Comparison of ENCODE assay signal across 8 cellular contexts in genomic region chr21:45403825-45404725, GRCh38. TPM values are rescaled to one million over a fixed set of nuclear protein-coding genes. Genes with fewer than 3 reads are reported as not detected.
DNase-seq lines count a peak whose midpoint lies in the region; ATAC-seq and TF ChIP-seq lines count a peak whose summit lies in the region.

No MANE protein-coding gene starts in this region.

- no peak for DNase-seq in CD4-positive, CD25-positive, alpha-beta regulatory T cell
- peak in 1 of 2 experiments; percentile 65 for DNase-seq in PC-9
- no peak for DNase-seq in KBM-7
- no peak for DNase-seq in DMS114 treated with DMSO at 0.1 percent for 48 hours (lab: John Stamatoyannopoulos, UW; ENCODE audit: unreplicated experiment)

- peaks cover 15% of the 10 kb centered on the region for H3K4me1 ChIP-seq in CD4-positive, CD25-positive, alpha-beta regulatory T cell (ENCODE audit: control insufficient read depth, insufficient read depth, low read length, poor library complexity, severe bottlenecking)
- H3K4me1 ChIP-seq in PC-9 (replicated peaks; ENCODE audit: insufficient read depth) (peaks cover 51% of the 10 kb centered on the region), esophagus (ENCODE audit: control insufficient read depth in 2 of 2, insufficient read depth in 2 of 2, low read length in 1 of 2) (peaks cover 10 to 23% of the 10 kb centered on the region in 2 donors)

- peaks cover 10% of the 10 kb centered on the region for H3K36me3 Mint-ChIP-seq in CD4-positive, CD25-positive, alpha-beta regulatory T cell

- peaks cover 0 to 16% (median 6%) of the 10 kb centered on the region in 4 donors for H3K4me1 Mint-ChIP-seq in CD4-positive, CD25-positive, alpha-beta regulatory T cell

- H3K36me3 ChIP-seq in CD4-positive, CD25-positive, alpha-beta regulatory T cell (ENCODE audit: control insufficient read depth, insufficient read depth, low read length) = no peaks in the 10 kb centered on the region
- H3K36me3 ChIP-seq in PC-9 (ENCODE audit: low read depth) (no peaks in the 10 kb centered on the region), esophagus (ENCODE audit: control insufficient read depth in 2 of 2, insufficient read depth in 2 of 2, low read length in 1 of 2) (no peaks in the 10 kb centered on the region), neural cell (ENCODE audit: insufficient read depth, low read length) (no peaks in the 10 kb centered on the region)

- H4K20me1 ChIP-seq in PC-9 (ENCODE audit: insufficient read depth) (peaks cover 5% of the 10 kb centered on the region; the same call in 1 of the 2 replicates), neural cell (ENCODE audit: insufficient read depth) (no peaks in the 10 kb centered on the region)

- peaks cover 0 to 9% (median 5%) of the 10 kb centered on the region in 7 donors for H3K9me3 Mint-ChIP-seq in CD4-positive, CD25-positive, alpha-beta regulatory T cell

- TF ChIP-seq EP300 in neural cell (conservative IDR thresholded peaks at IDR 0.05; ENCODE audit: poor library complexity, severe bottlenecking) = no peak

- H3K4me2 ChIP-seq in PC-9 = peak overlapping the region; percentile 70
- no peak overlapping the region for H3K4me2 ChIP-seq in neural cell (ENCODE audit: low read length)

- WGBS in esophagus, 2 donors = 11 to 14% methylated on average over 34 to 38 of the region's 38 CpGs

- H3K27me3 ChIP-seq in CD4-positive, CD25-positive, alpha-beta regulatory T cell (ENCODE audit: control insufficient read depth, insufficient read depth, low read length) = peaks cover 30% of the 10 kb centered on the region
- H3K27me3 ChIP-seq in PC-9 (ENCODE audit: insufficient read depth, low read depth) (no peaks in the 10 kb centered on the region), esophagus (ENCODE audit: control insufficient read depth in 1 of 2, insufficient read depth in 2 of 2, low read length in 2 of 2) (no peaks in the 10 kb centered on the region), neural cell (ENCODE audit: insufficient read depth, low read depth, low read length) (peaks cover 45% of the 10 kb centered on the region)

- intact Hi-C loops in PC-9 (cut with micrococcal nuclease; ENCODE audit: unreplicated experiment) = loop anchor here (1.0 to 5.0 kb wide), 3 partner anchors 40 to 112 kb away; no protein-coding TSS in a partner anchor

- H2AFZ ChIP-seq in PC-9 (no peak overlapping the region), neural cell (ENCODE audit: low read depth, low read length) (no peak overlapping the region)

- H3K4me3 ChIP-seq in CD4-positive, CD25-positive, alpha-beta regulatory T cell (ENCODE audit: low read depth, low read length) = no peak overlapping the region
- H3K4me3 ChIP-seq in PC-9 = peak overlapping the region; percentile 45; the same call in 1 of the 2 replicates
- H3K4me3 ChIP-seq in esophagus (ENCODE audit: low read depth in 1 of 2, low read length in 2 of 2) = peak overlapping the region; percentile 37 to 54
- peak overlapping the region; percentile 68 for H3K4me3 ChIP-seq in neural cell (ENCODE audit: low read length)

- H3K4me3 Mint-ChIP-seq in CD4-positive, CD25-positive, alpha-beta regulatory T cell = peak overlapping the region; percentile 84 to 93 (median 88)

- H3K9me3 ChIP-seq in CD4-positive, CD25-positive, alpha-beta regulatory T cell (ENCODE audit: control insufficient read depth in 2 of 2, low read length in 2 of 2) = peaks cover 5 to 6% of the 10 kb centered on the region in 2 experiments
- H3K9me3 ChIP-seq in PC-9 (ENCODE audit: insufficient read depth, low read depth) (peaks cover 10% of the 10 kb centered on the region), esophagus (ENCODE audit: control insufficient read depth in 2 of 2, insufficient read depth in 1 of 2, low read depth in 1 of 2, low read length in 1 of 2) (no peaks in the 10 kb centered on the region), neural cell (ENCODE audit: low read length) (no peaks in the 10 kb centered on the region)

- no peak for TF ChIP-seq CTCF in PC-9 (conservative IDR thresholded peaks at IDR 0.05)
- no peak for TF ChIP-seq CTCF in neural cell (IDR thresholded peaks at IDR 0.05; ENCODE audit: poor library complexity, severe bottlenecking)

- H3K79me2 ChIP-seq in PC-9 (ENCODE audit: low read depth) = no peaks in the 10 kb centered on the region
- no peaks in the 10 kb centered on the region for H3K79me2 ChIP-seq in neural cell (replicated peaks; ENCODE audit: insufficient read depth, low read length)

- no peak overlapping the region for H3K27ac ChIP-seq in CD4-positive, CD25-positive, alpha-beta regulatory T cell (ENCODE audit: insufficient read depth, low read length, poor library complexity, severe bottlenecking)
- H3K27ac ChIP-seq in PC-9 (no peak overlapping the region), esophagus (ENCODE audit: low read depth in 2 of 2, low read length in 1 of 2) (peak overlapping the region; percentile 62 to 76), neural cell (ENCODE audit: low read length) (no peak overlapping the region)

- in situ Hi-C loops in KBM-7 (cut with MboI; ENCODE audit: low pct_unique_long_range_greater_than_20kb, low sequenced_read_pairs) = no loop called here

- no peak for ATAC-seq in CD4-positive, CD25-positive, alpha-beta regulatory T cell (ENCODE audit: low read depth in 2 of 2)
- no peak for ATAC-seq in GM18502 (IDR thresholded peaks at IDR 0.05; ENCODE audit: poor library complexity, unreplicated experiment)
- ATAC-seq in GM19397 (IDR thresholded peaks at IDR 0.05; ENCODE audit: unreplicated experiment) = no peak

- peak overlapping the region; percentile 46 for H3K9ac ChIP-seq in neural cell (ENCODE audit: low read length)

- H3K27ac Mint-ChIP-seq in CD4-positive, CD25-positive, alpha-beta regulatory T cell = peak overlapping the region; percentile 60 to 79 (median 76)

- H3K27me3 Mint-ChIP-seq in CD4-positive, CD25-positive, alpha-beta regulatory T cell = peaks cover 69% of the 10 kb centered on the region

- no peak for TF ChIP-seq RAD21 in neural cell (conservative IDR thresholded peaks at IDR 0.05)

- peaks cover 18% of the 10 kb centered on the region for H3F3A ChIP-seq in PC-9 (ENCODE audit: insufficient read depth, low read depth)
- H3F3A ChIP-seq in neural cell (ENCODE audit: insufficient read depth, low read length, poor library complexity, severe bottlenecking) = no peaks in the 10 kb centered on the region

- no peaks in the 10 kb centered on the region for H3K9me2 ChIP-seq in PC-9 (ENCODE audit: insufficient read depth)
- H3K9me2 ChIP-seq in neural cell (ENCODE audit: insufficient read depth, low read length) = no peaks in the 10 kb centered on the region

- BruUV-seq in PC-9 (replicated peaks; lab: Mats Ljungman, UMichigan) = TSS peak; percentile 73

- CTCF ChIA-PET in PC-9 (lab: Charles Lee) = no interaction called here

- POLR2A ChIA-PET in PC-9 (lab: Charles Lee; ENCODE audit: unreplicated experiment) = no interaction called here

TF ChIP-seq in neural cell, 6 proteins besides CTCF, POLR2A, EP300 and RAD21:
- TF ChIP-seq REST (IDR thresholded peaks at IDR 0.05; ENCODE audit: borderline replicate concordance) = no peak
- no peak for TF ChIP-seq EZH2 (IDR thresholded peaks at IDR 0.05; ENCODE audit: borderline replicate concordance, insufficient read depth, low read length, poor library complexity, severe bottlenecking)
- no peak for TF ChIP-seq TAF1 (IDR thresholded peaks at IDR 0.05; ENCODE audit: low read depth)
- TF ChIP-seq SMC3 (conservative IDR thresholded peaks at IDR 0.05; ENCODE audit: poor library complexity) = no peak
- no peak for TF ChIP-seq POLR2AphosphoS5 (IDR thresholded peaks at IDR 0.05)
- no peak for TF ChIP-seq MXI1 (conservative IDR thresholded peaks at IDR 0.05; ENCODE audit: poor library complexity, severe bottlenecking)

RNA-seq across cellular contexts. Expression of gene COL18A1, which starts 0.9 kb away (rescaled TPM):
- total RNA-seq in CD4-positive, CD25-positive, alpha-beta regulatory T cell = 2.7 TPM
- 1 to 10 TPM in 2 of 4 donors, under 1 TPM in 2; 0.29 to 1.5 (median 1.0) TPM for polyA plus RNA-seq in CD4-positive, CD25-positive, alpha-beta regulatory T cell
- 82.4 and 106 TPM in 2 replicates for total RNA-seq in PC-9 (2021)
- 10 to 100 TPM; 29.7 to 29.9 TPM for polyA plus RNA-seq in esophagus
- 2.5 and 3.7 TPM in 2 replicates for polyA plus RNA-seq in neural cell
- 1.7 and 2.2 TPM in 2 replicates for polyA minus RNA-seq in neural cell

Comparison
In these comparisons a context has a peak if more than half of its experiments do, and no peak if none do; other contexts are left out.
1. H3K27ac ChIP-seq: peak in esophagus (2 of 2); none in CD4-positive, CD25-positive, alpha-beta regulatory T cell (single experiment), PC-9 (single experiment) and neural cell (single experiment).